Comparison of ENCODE assay signal across 9 cellular contexts in the genomic region with DNA sequence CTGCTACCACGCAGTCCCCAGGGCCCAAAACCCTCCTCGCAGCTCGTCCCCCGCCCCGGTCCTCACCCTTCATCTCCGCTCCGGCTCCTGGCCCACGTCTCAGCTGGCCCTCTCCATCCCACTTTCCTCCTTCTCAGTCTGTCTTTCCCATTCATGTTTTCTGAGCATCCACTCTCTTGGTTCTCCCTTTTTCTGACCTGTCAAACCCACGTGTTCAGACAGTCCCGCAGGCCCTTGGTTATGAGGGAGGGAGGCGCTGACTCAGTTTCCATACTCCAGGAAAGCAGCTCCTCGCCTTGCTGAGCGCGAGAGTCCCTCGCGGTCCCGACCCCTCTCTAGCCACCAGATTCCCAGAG. TPM values are rescaled to one million over a fixed set of nuclear protein-coding genes. Genes with fewer than 3 reads are reported as not detected.
DNase-seq lines count a peak whose midpoint lies in the region; ATAC-seq and TF ChIP-seq lines count a peak whose summit lies in the region.
"Had no signal": no experiment of that assay in that cellular context is flagged by ENCODE, and none has a peak within 500 bp of the region (broad histone marks: within the 10 kb centered on the region; RNA-seq: fewer than 3 reads in every experiment).

No MANE protein-coding gene starts in this region.

- no peaks in the 10 kb centered on the region for H3K9me3 ChIP-seq in neural progenitor cell (ENCODE audit: low read depth)

- H3K4me3 Mint-ChIP-seq in IgD-negative memory B cell (peak overlapping the region; percentile 82 to 89 (median 88)), neural progenitor cell (peak overlapping the region; percentile 84)

- no peak for TF ChIP-seq POLR2A in GM18505 (IDR thresholded peaks at IDR 0.05; ENCODE audit: borderline replicate concordance, extremely low read depth, insufficient read depth, insufficient read length)

- peaks cover 6% of the 10 kb centered on the region for H3F3A ChIP-seq in neural progenitor cell (ENCODE audit: low read depth)

- no peak overlapping the region for H3K9ac ChIP-seq in neural progenitor cell

- no peaks in the 10 kb centered on the region for H3K36me3 ChIP-seq in neural progenitor cell

- CTCF ChIA-PET in AG04449 (lab: Yijun Ruan, JAX) = interaction anchor here (0.6 to 10.6 kb wide), 3 partner anchors 13 to 26 kb away, joined by 3 to 181 read pairs (median 5); a partner anchor contains a TSS

- H3K27me3 Mint-ChIP-seq in IgD-negative memory B cell (peaks cover 20% of the 10 kb centered on the region), neural progenitor cell (ENCODE audit: insufficient read depth, low read depth) (peaks cover 34% of the 10 kb centered on the region)

- H3K4me1 Mint-ChIP-seq in IgD-negative memory B cell = peaks cover 0 to 5% (median 0%) of the 10 kb centered on the region in 3 donors
- H3K4me1 Mint-ChIP-seq in neural progenitor cell = peaks cover 7% of the 10 kb centered on the region

- H3K27me3 ChIP-seq in dorsolateral prefrontal cortex = no peaks in the 10 kb centered on the region
- peaks cover 75% of the 10 kb centered on the region for H3K27me3 ChIP-seq in neural progenitor cell

- H3K4me2 ChIP-seq in neural progenitor cell = peak overlapping the region; percentile 98

- DNase-seq in AG04449 (ENCODE audit: low read depth, low spot score) = no peak
- no peak for DNase-seq in dorsolateral prefrontal cortex
- DNase-seq in neural progenitor cell (ENCODE audit: low spot score) = no peak
- DNase-seq in mucosa of gallbladder (ENCODE audit: low spot score) = no peak
- no peak for DNase-seq in pons (ENCODE audit: low spot score)
- DNase-seq in stimulated activated CD4-positive, alpha-beta T cell treated with anti-CD3 and anti-CD28 coated beads, Interleukin-2, amount 100 ng/mL, for 48 hours = no peak

- H3K9me3 Mint-ChIP-seq in IgD-negative memory B cell = no peaks in the 10 kb centered on the region
- no peaks in the 10 kb centered on the region for H3K9me3 Mint-ChIP-seq in neural progenitor cell

- TF ChIP-seq CTCF in AG04449 (IDR thresholded peaks at IDR 0.05; ENCODE audit: insufficient read depth, low read length, missing control alignments) (no peak), dorsolateral prefrontal cortex (IDR thresholded peaks at IDR 0.05 in 54 of 56, conservative IDR thresholded peaks at IDR 0.05 in 2 of 56; ENCODE audit: low read depth in 1 of 56, partially characterized antibody in 56 of 56) (no peak), neural progenitor cell (IDR thresholded peaks at IDR 0.05) (no peak)

- H2AFZ ChIP-seq in neural progenitor cell (replicated peaks) = peak overlapping the region; percentile 97

- no peaks in the 10 kb centered on the region for H4K20me1 ChIP-seq in neural progenitor cell (ENCODE audit: low read depth)

- H3K4me3 ChIP-seq in AG04449 (ENCODE audit: low read depth, low read length) (peak overlapping the region; percentile 15), dorsolateral prefrontal cortex (peak overlapping the region; percentile 42 to 97 (median 88)), neural progenitor cell (peak overlapping the region; percentile 85)

- H3K4me1 ChIP-seq in neural progenitor cell = no peaks in the 10 kb centered on the region

- peak overlapping the region in 1 of 3 donors; percentile 92 for H3K27ac Mint-ChIP-seq in IgD-negative memory B cell
- no peak overlapping the region for H3K27ac Mint-ChIP-seq in neural progenitor cell

- peak overlapping the region in 58 of 59 donors; percentile 60 to 97 (median 93) for H3K27ac ChIP-seq in dorsolateral prefrontal cortex
- H3K27ac ChIP-seq in neural progenitor cell = no peak overlapping the region

- POLR2A ChIA-PET in AG04449 (lab: Yijun Ruan, JAX) = no interaction called here

- H3K79me2 ChIP-seq in neural progenitor cell (ENCODE audit: low read depth) = no peaks in the 10 kb centered on the region

- H3K36me3 Mint-ChIP-seq in IgD-negative memory B cell = no peaks in the 10 kb centered on the region
- H3K36me3 Mint-ChIP-seq in neural progenitor cell = no peaks in the 10 kb centered on the region

- no peak for ATAC-seq in GM18505 (IDR thresholded peaks at IDR 0.05; ENCODE audit: unreplicated experiment)

- intact Hi-C loops in dorsolateral prefrontal cortex (cut with DNase I) = no loop called here

RNA-seq across cellular contexts. Expression of a gene that starts 0.4 kb away (rescaled TPM):
- polyA plus RNA-seq in IgD-negative memory B cell = 1.2 TPM
- total RNA-seq in dorsolateral prefrontal cortex (100 to 1,000 TPM in 81 of 120 experiments, 10 to 100 TPM in 39; 70.3 to 228 (median 111) TPM), neural progenitor cell (ENCODE audit: low replicate concordance) (3.5 and 5.0 TPM in 2 replicates), mucosa of gallbladder (186 TPM)

RNA-seq across cellular contexts. Expression of a gene that starts 14.5 kb away (rescaled TPM):
- polyA plus RNA-seq in IgD-negative memory B cell = not detected
- total RNA-seq in dorsolateral prefrontal cortex = 10 to 100 TPM; 11.9 to 63.9 (median 22.6) TPM
- 4.0 and 15.8 TPM in 2 replicates for total RNA-seq in neural progenitor cell (ENCODE audit: low replicate concordance)
- total RNA-seq in mucosa of gallbladder = 83.8 TPM

RNA-seq across cellular contexts. Expression of a gene that starts 37.3 kb away (rescaled TPM):
- polyA plus RNA-seq in IgD-negative memory B cell = not detected
- not detected for total RNA-seq in dorsolateral prefrontal cortex
- total RNA-seq in neural progenitor cell (ENCODE audit: low replicate concordance) = not detected in 2 replicates
- not detected for total RNA-seq in mucosa of gallbladder
- total RNA-seq: T-helper 1 cell treated with Interleukin-12 subunit alpha and Interleukin-12 subunit beta and Interleukin-4 antibody, amounts not matched to agents 30 ng/mL and 1 ng/mL, for 36 hours had no signal

RNA-seq across cellular contexts. Expression of a gene that starts 39.5 kb away (rescaled TPM):
- 53.9 TPM for polyA plus RNA-seq in IgD-negative memory B cell
- 10 to 100 TPM; 11.3 to 30.9 (median 21.5) TPM for total RNA-seq in dorsolateral prefrontal cortex
- 50.8 and 52.8 TPM in 2 replicates for total RNA-seq in neural progenitor cell (ENCODE audit: low replicate concordance)
- 16.7 TPM for total RNA-seq in mucosa of gallbladder

RNA-seq across cellular contexts. Expression of a gene that starts 48.9 kb away (rescaled TPM):
- not detected for polyA plus RNA-seq in IgD-negative memory B cell
- total RNA-seq in dorsolateral prefrontal cortex = not detected
- total RNA-seq in neural progenitor cell (ENCODE audit: low replicate concordance) = not detected in 2 replicates
- total RNA-seq in mucosa of gallbladder = not detected
- total RNA-seq: T-helper 1 cell treated with Interleukin-12 subunit alpha and Interleukin-12 subunit beta and Interleukin-4 antibody, amounts not matched to agents 30 ng/mL and 1 ng/mL, for 36 hours had no signal

Comparison
In these comparisons a context has a peak if more than half of its experiments do, and no peak if none do; other contexts are left out.
1. H3K4me3 ChIP-seq: peak in every context shown above with its lines; median percentile 88 in dorsolateral prefrontal cortex; 85 in neural progenitor cell; 15 in AG04449.
2. RNA of a gene that starts 0.4 kb away (total RNA-seq): 186 TPM in mucosa of gallbladder (single experiment) and 70.3 to 228 TPM in dorsolateral prefrontal cortex; 3.5 to 5.0 TPM in neural progenitor cell; every median in the first group is over 10 times any median in the second.